In genomic region chr12:95117178-95117599, GRCh38 we compare ENCODE assay signal across 8 cellular contexts.
DNase-seq lines count a peak whose midpoint lies in the region; ATAC-seq and TF ChIP-seq lines count a peak whose summit lies in the region.

No MANE protein-coding gene starts in this region.

- ATAC-seq in HG02623 (IDR thresholded peaks at IDR 0.05; ENCODE audit: unreplicated experiment) (peak; percentile 72), HG02970 (IDR thresholded peaks at IDR 0.05; ENCODE audit: low FRiP score, unreplicated experiment) (no peak)

- no peak overlapping the region for H3K27ac Mint-ChIP-seq in T-helper 2 cell treated with Interferon-gamma antibody and Interleukin-4, amounts not matched to agents 5 μg/mL and 100 μg/mL, for 36 hours

- no peaks in the 10 kb centered on the region for H3K9me3 Mint-ChIP-seq in T-helper 2 cell treated with Interferon-gamma antibody and Interleukin-4, amounts not matched to agents 5 μg/mL and 100 μg/mL, for 36 hours

- peak; percentile 49; the same call in 1 of the 3 replicates for TF ChIP-seq CTCF in GM12872 (IDR thresholded peaks at IDR 0.05; ENCODE audit: insufficient read depth, low read depth, low read length)

- H3K4me3 Mint-ChIP-seq in T-helper 2 cell treated with Interferon-gamma antibody and Interleukin-4, amounts not matched to agents 5 μg/mL and 100 μg/mL, for 36 hours: no peak overlapping the region

- peaks cover 3% of the 10 kb centered on the region for H3K4me1 Mint-ChIP-seq in T-helper 2 cell treated with Interferon-gamma antibody and Interleukin-4, amounts not matched to agents 5 μg/mL and 100 μg/mL, for 36 hours (ENCODE audit: low read depth)

- no peaks in the 10 kb centered on the region for H3K27me3 Mint-ChIP-seq in T-helper 2 cell treated with Interferon-gamma antibody and Interleukin-4, amounts not matched to agents 5 μg/mL and 100 μg/mL, for 36 hours (ENCODE audit: low read depth)

- DNase-seq in NCI-H146 treated with DMSO at 0.1 percent for 48 hours (lab: John Stamatoyannopoulos, UW; ENCODE audit: unreplicated experiment) (peak; percentile 65), astrocyte of the hippocampus (ENCODE audit: low read depth, low spot score) (peak; percentile 86), hypothalamus (lab: John Stamatoyannopoulos, UW) (peak in 26 of 51 donors; percentile 1 to 61 (median 23))
- DNase-seq in T-helper 2 cell treated with Interferon-gamma antibody and Interleukin-4, amounts not matched to agents 5 μg/mL and 100 μg/mL, for 36 hours (ENCODE audit: low spot score): peak; percentile 12
- peak; percentile 14 to 35 for DNase-seq in stimulated activated CD4-positive, alpha-beta T cell treated with anti-CD3 and anti-CD28 coated beads, Interleukin-12 subunit alpha, Interleukin-12 subunit beta, amount 100 ng/mL, for 24 hours (ENCODE audit: low read depth in 2 of 2)

- H3K36me3 Mint-ChIP-seq in T-helper 2 cell treated with Interferon-gamma antibody and Interleukin-4, amounts not matched to agents 5 μg/mL and 100 μg/mL, for 36 hours (ENCODE audit: low read depth): no peaks in the 10 kb centered on the region

Comparison
In these comparisons a context has a peak if more than half of its experiments do, and no peak if none do; other contexts are left out.
1. DNase-seq: peak in every context shown above with its lines; median percentile 86 in astrocyte of the hippocampus; 65 in NCI-H146 treated with DMSO at 0.1 percent for 48 hours; 24 in stimulated activated CD4-positive, alpha-beta T cell treated with anti-CD3 and anti-CD28 coated beads, Interleukin-12 subunit alpha, Interleukin-12 subunit beta, amount 100 ng/mL, for 24 hours; 23 in hypothalamus; 12 in T-helper 2 cell treated with Interferon-gamma antibody and Interleukin-4, amounts not matched to agents 5 μg/mL and 100 μg/mL, for 36 hours.